In the genomic region with DNA sequence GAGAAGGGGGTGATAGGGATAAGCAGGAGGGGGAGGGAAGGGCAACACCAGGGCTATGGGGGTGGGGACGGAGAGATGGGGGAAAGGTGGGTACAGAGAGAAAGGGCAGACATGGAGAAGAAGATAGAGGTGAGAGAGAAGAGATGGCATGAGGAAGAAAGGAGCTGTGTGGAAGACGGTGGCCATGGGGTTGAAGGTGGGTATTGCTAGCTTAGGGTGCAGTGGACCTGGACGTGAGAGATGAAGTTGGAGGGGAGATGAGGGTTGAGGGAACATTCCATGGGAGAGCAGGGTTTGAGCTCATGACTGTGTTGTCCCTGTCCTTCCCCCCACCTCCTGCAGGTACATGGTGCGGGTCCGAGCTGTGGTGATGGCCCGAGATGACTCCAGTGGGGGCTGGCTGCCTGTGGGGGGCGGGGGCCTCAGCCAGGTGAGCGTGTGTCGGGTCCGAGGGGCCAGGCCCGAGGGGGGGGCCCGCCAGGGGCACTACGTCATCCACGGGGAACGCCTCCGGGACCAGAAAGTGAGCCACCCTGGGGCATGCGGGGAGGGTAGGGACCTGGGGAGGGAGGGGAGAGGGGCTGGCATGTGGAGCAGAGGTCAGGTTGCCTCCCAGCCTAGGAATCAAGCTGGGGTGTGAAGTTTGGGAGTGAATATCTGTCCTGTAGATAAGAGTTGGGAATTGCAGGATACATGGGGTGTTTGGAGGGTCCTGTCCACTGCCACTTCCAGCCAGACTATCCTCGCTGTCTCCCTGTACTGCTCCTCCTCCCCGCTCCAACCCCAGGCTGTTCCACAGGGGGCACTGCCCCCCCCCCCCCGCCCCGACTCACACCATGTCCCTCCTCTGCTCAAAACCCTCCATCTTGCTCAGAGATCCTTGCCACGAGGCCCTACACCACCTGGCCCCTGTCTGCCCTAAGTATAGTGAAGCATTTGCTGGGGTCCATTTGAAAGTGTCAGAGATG, we compare ENCODE assay signal across 12 cellular contexts. TPM values are rescaled to one million over a fixed set of nuclear protein-coding genes. Genes with fewer than 3 reads are reported as not detected.
A peak's percentile ranks its signal among the peaks of the same experiment; 100 is the strongest.
DNase-seq lines count a peak whose midpoint lies in the region; ATAC-seq and TF ChIP-seq lines count a peak whose summit lies in the region.
"Had no signal": no experiment of that assay in that cellular context is flagged by ENCODE, and none has a peak within 500 bp of the region (broad histone marks: within the 10 kb centered on the region; RNA-seq: fewer than 3 reads in every experiment).

No MANE protein-coding gene starts in this region.

- no peaks in the 10 kb centered on the region for H3K9me2 ChIP-seq in PC-3 (replicated peaks; ENCODE audit: low read length)

- DNase-seq in CD8-positive, alpha-beta memory T cell, result no peak
- no peak for DNase-seq in PC-3
- no peak for DNase-seq in fibroblast of lung (ENCODE audit: low read depth in 2 of 2)
- DNase-seq in neural progenitor cell (ENCODE audit: low spot score), result no peak
- DNase-seq in left colon, result no peak
- no peak for DNase-seq in RPMI8226
- DNase-seq in MV-4-11 (lab: John Stamatoyannopoulos, UW), result no peak
- DNase-seq: cerebellar nuclear complex; heart right ventricle; NCI-H1436; stimulated activated CD4-positive, alpha-beta T cell treated with anti-CD3 and anti-CD28 coated beads, Interleukin-1b, Interleukin-23, amount 100 ng/mL, for 48 hours had no signal

- intact Hi-C loops in PC-3 (cut with micrococcal nuclease), result loop anchor here (5.0 kb wide), 1 partner anchor 53 kb away; the partner anchor contains the start of gene CATSPERG
- intact Hi-C loops in left colon (cut with DNase I, micrococcal nuclease), result loop anchor here in 1 of 2 donors (10.0 kb wide), 1 partner anchor 535 kb away; no protein-coding TSS in a partner anchor

- TF ChIP-seq CTCF in PC-3 (conservative IDR thresholded peaks at IDR 0.05; ENCODE audit: low read depth, low read length) (no peak), fibroblast of lung (conservative IDR thresholded peaks at IDR 0.05 in 1 of 2, IDR thresholded peaks at IDR 0.05 in 1 of 2; ENCODE audit: low read depth in 1 of 2, low read length in 2 of 2) (no peak), neural progenitor cell (IDR thresholded peaks at IDR 0.05) (no peak)

- no peaks in the 10 kb centered on the region for H4K20me1 ChIP-seq in PC-3 (ENCODE audit: low read length)
- no peaks in the 10 kb centered on the region for H4K20me1 ChIP-seq in fibroblast of lung (ENCODE audit: control insufficient read depth, extremely low read depth, insufficient read depth, low read length)
- H4K20me1 ChIP-seq in neural progenitor cell (ENCODE audit: low read depth), result peaks cover 26% of the 10 kb centered on the region

- H3K36me3 Mint-ChIP-seq in CD8-positive, alpha-beta memory T cell, result peaks cover 0 to 3% (median 0%) of the 10 kb centered on the region in 3 donors
- peaks cover 24% of the 10 kb centered on the region for H3K36me3 Mint-ChIP-seq in neural progenitor cell

- H3K27me3 Mint-ChIP-seq in CD8-positive, alpha-beta memory T cell, result peaks cover 6 to 9% of the 10 kb centered on the region in 2 donors
- peaks cover 6% of the 10 kb centered on the region for H3K27me3 Mint-ChIP-seq in neural progenitor cell (ENCODE audit: insufficient read depth, low read depth)

- H3K4me3 Mint-ChIP-seq in CD8-positive, alpha-beta memory T cell, result peak overlapping the region in 6 of 7 donors; percentile 26 to 78 (median 72)
- H3K4me3 Mint-ChIP-seq in neural progenitor cell, result peak overlapping the region; percentile 93

- H3K4me2 ChIP-seq in PC-3 (ENCODE audit: low read length) (peak overlapping the region; percentile 53), fibroblast of lung (ENCODE audit: extremely low read depth, insufficient read depth, low read length) (peak overlapping the region; percentile 96), neural progenitor cell (peak overlapping the region; percentile 86)

- H3K79me2 ChIP-seq in PC-3 (ENCODE audit: low read length), result no peaks in the 10 kb centered on the region
- peaks cover 14% of the 10 kb centered on the region for H3K79me2 ChIP-seq in fibroblast of lung (ENCODE audit: control insufficient read depth, insufficient read depth, low read length)
- H3K79me2 ChIP-seq in neural progenitor cell (ENCODE audit: low read depth), result no peaks in the 10 kb centered on the region

- peak overlapping the region in 3 of 8 donors; percentile 18 to 39 (median 35) for H3K27ac Mint-ChIP-seq in CD8-positive, alpha-beta memory T cell
- no peak overlapping the region for H3K27ac Mint-ChIP-seq in neural progenitor cell

- H3K9me3 Mint-ChIP-seq in CD8-positive, alpha-beta memory T cell, result no peaks in the 10 kb centered on the region
- peaks cover 4% of the 10 kb centered on the region for H3K9me3 Mint-ChIP-seq in neural progenitor cell

- H3F3A ChIP-seq in PC-3 (ENCODE audit: low read length, unreplicated experiment), result no peaks in the 10 kb centered on the region
- H3F3A ChIP-seq in neural progenitor cell (ENCODE audit: low read depth), result peaks cover 30% of the 10 kb centered on the region

- peaks cover 28 to 37% (median 31%) of the 10 kb centered on the region in 3 donors for H3K4me1 Mint-ChIP-seq in CD8-positive, alpha-beta memory T cell
- peaks cover 23% of the 10 kb centered on the region for H3K4me1 Mint-ChIP-seq in neural progenitor cell

- no peak overlapping the region for H3K27ac ChIP-seq in CD8-positive, alpha-beta memory T cell (ENCODE audit: low read depth, low read length)
- no peak overlapping the region for H3K27ac ChIP-seq in PC-3 (ENCODE audit: low read length)
- H3K27ac ChIP-seq in fibroblast of lung (ENCODE audit: insufficient read depth, low read length), result peak overlapping the region; percentile 94
- no peak overlapping the region for H3K27ac ChIP-seq in neural progenitor cell

- POLR2A ChIA-PET in CD8-positive, alpha-beta memory T cell (lab: Charles Lee), result interaction anchor here (0.5 to 3.9 kb wide), 2 partner anchors 13 to 727 kb away, joined by 3 to 19 read pairs; partner anchors contain the start of gene FAM98C
- POLR2A ChIA-PET in PC-3 (lab: Charles Lee; ENCODE audit: unreplicated experiment), result interaction anchor here (1.2 kb wide), 1 partner anchor 16 kb away, joined by 4 read pairs; the partner anchor contains the start of gene PSMD8

- no TSS peak for BruUV-seq in PC-3 (replicated peaks; lab: Mats Ljungman, UMichigan)

- H3K9ac ChIP-seq in PC-3 (ENCODE audit: low read length) (no peak overlapping the region), fibroblast of lung (ENCODE audit: insufficient read depth, low read length) (peak overlapping the region; percentile 88), neural progenitor cell (no peak overlapping the region)

- peaks cover 31% of the 10 kb centered on the region for H3K4me1 ChIP-seq in CD8-positive, alpha-beta memory T cell (ENCODE audit: insufficient read depth, low read length)
- peaks cover 7% of the 10 kb centered on the region; the same call in 1 of the 2 replicates for H3K4me1 ChIP-seq in PC-3 (ENCODE audit: insufficient read depth, low read length)
- H3K4me1 ChIP-seq in fibroblast of lung (ENCODE audit: control insufficient read depth, extremely low read depth, insufficient read depth, low read length), result peaks cover 14% of the 10 kb centered on the region
- peaks cover 4% of the 10 kb centered on the region for H3K4me1 ChIP-seq in neural progenitor cell

- H3K36me3 ChIP-seq in CD8-positive, alpha-beta memory T cell (ENCODE audit: insufficient read depth, low read length), result no peaks in the 10 kb centered on the region
- H3K36me3 ChIP-seq in PC-3 (ENCODE audit: low read depth, low read length) (no peaks in the 10 kb centered on the region), fibroblast of lung (ENCODE audit: control insufficient read depth, insufficient read depth, low read length) (peaks cover 14% of the 10 kb centered on the region), neural progenitor cell (no peaks in the 10 kb centered on the region)

- ATAC-seq in PC-3 (no peak), left colon (no peak), HG03108 (IDR thresholded peaks at IDR 0.05; ENCODE audit: unreplicated experiment) (no peak)
- ATAC-seq: heart right ventricle had no signal

- CTCF ChIA-PET in CD8-positive, alpha-beta memory T cell (lab: Charles Lee), result interaction anchor here (0.7 to 3.8 kb wide), 3 partner anchors 13 to 540 kb away, joined by 3 to 15 read pairs (median 12); partner anchors contain the start of genes FAM98C, PSMD8 and SARS2
- CTCF ChIA-PET in PC-3 (lab: Charles Lee), result interaction anchor here (0.6 kb wide), 1 partner anchor 13 kb away, joined by 5 read pairs; the partner anchor contains the start of gene FAM98C

- H2AFZ ChIP-seq in PC-3 (ENCODE audit: low read length) (no peak overlapping the region), fibroblast of lung (ENCODE audit: low read length) (peak overlapping the region; percentile 30), neural progenitor cell (replicated peaks) (no peak overlapping the region)

- no peaks in the 10 kb centered on the region for H3K9me3 ChIP-seq in CD8-positive, alpha-beta memory T cell (ENCODE audit: low read length)
- H3K9me3 ChIP-seq in PC-3 (ENCODE audit: low read length) (no peaks in the 10 kb centered on the region), fibroblast of lung (ENCODE audit: control insufficient read depth, insufficient read depth, low read depth, low read length) (no peaks in the 10 kb centered on the region), neural progenitor cell (ENCODE audit: low read depth) (no peaks in the 10 kb centered on the region)
- H3K9me3 ChIP-seq: heart right ventricle had no signal

- no peaks in the 10 kb centered on the region for H3K27me3 ChIP-seq in CD8-positive, alpha-beta memory T cell (ENCODE audit: insufficient read depth, low read length, poor library complexity, severe bottlenecking)
- H3K27me3 ChIP-seq in PC-3 (ENCODE audit: low read length) (no peaks in the 10 kb centered on the region), fibroblast of lung (ENCODE audit: control insufficient read depth, insufficient read depth, low read length) (no peaks in the 10 kb centered on the region), neural progenitor cell (peaks cover 39% of the 10 kb centered on the region)

- no peak overlapping the region for H3K4me3 ChIP-seq in CD8-positive, alpha-beta memory T cell (ENCODE audit: low read length)
- H3K4me3 ChIP-seq in PC-3 (ENCODE audit: low read length) (peak overlapping the region; percentile 30; the same call in 1 of the 2 replicates), fibroblast of lung (replicated peaks in 1 of 4; ENCODE audit: control extremely low read depth in 1 of 4, insufficient read depth in 1 of 4, low read depth in 3 of 4, low read length in 4 of 4) (peak overlapping the region; percentile 43 to 88 (median 70)), neural progenitor cell (peak overlapping the region; percentile 75)

RNA-seq across cellular contexts. Expression of gene SPRED3, which starts 1.7 kb away (rescaled TPM):
- under 1 TPM; 0.33 to 0.66 TPM for total RNA-seq in CD8-positive, alpha-beta memory T cell
- polyA plus RNA-seq in CD8-positive, alpha-beta memory T cell, result not detected
- total RNA-seq in PC-3 (2014; rRNA removed) (3.1 and 4.1 TPM in 2 replicates), fibroblast of lung (0.77 and 1.5 TPM in 2 replicates), neural progenitor cell (ENCODE audit: low replicate concordance) (0.99 and 4.6 TPM in 2 replicates), left colon (1 to 10 TPM in 1 of 2 donors, under 1 TPM in 1; 0.28 to 1.6 TPM)
- polyA plus RNA-seq in fibroblast of lung, result 2.0 and 4.8 TPM in 2 replicates
- polyA plus RNA-seq in fibroblast of lung (2012), result 2.8 and 6.8 TPM in 2 replicates
- polyA minus RNA-seq in fibroblast of lung (ENCODE audit: low replicate concordance), result 9.5 and 18.3 TPM in 2 replicates

RNA-seq across cellular contexts. Expression of gene GGN, which starts 2.4 kb away (rescaled TPM):
- under 1 TPM in 1 of 2 experiments, not detected in 1; 0.15 TPM for total RNA-seq in CD8-positive, alpha-beta memory T cell
- not detected for polyA plus RNA-seq in CD8-positive, alpha-beta memory T cell
- total RNA-seq in PC-3 (2014; rRNA removed) (0.29 and 0.73 TPM in 2 replicates), fibroblast of lung (under 0.01 and 0.50 TPM in 2 replicates), neural progenitor cell (ENCODE audit: low replicate concordance) (1.0 TPM in 1 of 2 replicates, not detected in the other), left colon (under 1 TPM in 1 of 2 donors, not detected in 1; 0.37 TPM)
- 0.15 and 0.20 TPM in 2 replicates for polyA plus RNA-seq in fibroblast of lung
- polyA plus RNA-seq in fibroblast of lung (2012), result 1.4 and 2.1 TPM in 2 replicates
- polyA minus RNA-seq in fibroblast of lung (ENCODE audit: low replicate concordance), result 1.1 TPM in 1 of 2 replicates, not detected in the other

RNA-seq across cellular contexts. Expression of gene FAM98C, which starts 12.7 kb away (rescaled TPM):
- 10 to 100 TPM; 17.8 to 25.2 TPM for total RNA-seq in CD8-positive, alpha-beta memory T cell
- polyA plus RNA-seq in CD8-positive, alpha-beta memory T cell, result 16.8 TPM
- total RNA-seq in PC-3 (2014; rRNA removed) (23.5 and 53.6 TPM in 2 replicates), fibroblast of lung (8.5 and 10.6 TPM in 2 replicates), neural progenitor cell (ENCODE audit: low replicate concordance) (3.5 and 13.2 TPM in 2 replicates), left colon (10 to 100 TPM; 33.2 to 37.4 TPM)
- polyA plus RNA-seq in fibroblast of lung, result 4.5 and 4.9 TPM in 2 replicates
- polyA plus RNA-seq in fibroblast of lung (2012), result 10.1 and 12.2 TPM in 2 replicates
- 6.2 and 9.0 TPM in 2 replicates for polyA minus RNA-seq in fibroblast of lung (ENCODE audit: low replicate concordance)

RNA-seq across cellular contexts. Expression of gene PSMD8, which starts 15.9 kb away (rescaled TPM):
- 100 to 1,000 TPM; 256 to 267 TPM for total RNA-seq in CD8-positive, alpha-beta memory T cell
- 180 TPM for polyA plus RNA-seq in CD8-positive, alpha-beta memory T cell
- total RNA-seq in PC-3 (2014; rRNA removed), result 290 and 367 TPM in 2 replicates
- 190 and 217 TPM in 2 replicates for total RNA-seq in fibroblast of lung
- polyA plus RNA-seq in fibroblast of lung, result 287 and 366 TPM in 2 replicates
- 221 and 297 TPM in 2 replicates for polyA plus RNA-seq in fibroblast of lung (2012)
- 338 and 417 TPM in 2 replicates for polyA minus RNA-seq in fibroblast of lung (ENCODE audit: low replicate concordance)
- 119 and 196 TPM in 2 replicates for total RNA-seq in neural progenitor cell (ENCODE audit: low replicate concordance)
- 100 to 1,000 TPM; 129 to 136 TPM for total RNA-seq in left colon

RNA-seq across cellular contexts. Expression of gene RASGRP4, which starts 35.8 kb away (rescaled TPM):
- 1 to 10 TPM; 1.8 to 2.0 TPM for total RNA-seq in CD8-positive, alpha-beta memory T cell
- polyA plus RNA-seq in CD8-positive, alpha-beta memory T cell, result not detected
- total RNA-seq in PC-3 (2014; rRNA removed) (not detected in 2 replicates), fibroblast of lung (not detected in 2 replicates), neural progenitor cell (ENCODE audit: low replicate concordance) (0.09 TPM in 1 of 2 replicates, not detected in the other), left colon (1 to 10 TPM in 1 of 2 donors, under 1 TPM in 1; 0.49 to 1.8 TPM)
- polyA plus RNA-seq in fibroblast of lung, result not detected in 2 replicates
- not detected in 2 replicates for polyA plus RNA-seq in fibroblast of lung (2012)
- polyA minus RNA-seq in fibroblast of lung (ENCODE audit: low replicate concordance), result not detected in 2 replicates
